Comparison of ENCODE assay signal across 9 cellular contexts in the genomic region with DNA sequence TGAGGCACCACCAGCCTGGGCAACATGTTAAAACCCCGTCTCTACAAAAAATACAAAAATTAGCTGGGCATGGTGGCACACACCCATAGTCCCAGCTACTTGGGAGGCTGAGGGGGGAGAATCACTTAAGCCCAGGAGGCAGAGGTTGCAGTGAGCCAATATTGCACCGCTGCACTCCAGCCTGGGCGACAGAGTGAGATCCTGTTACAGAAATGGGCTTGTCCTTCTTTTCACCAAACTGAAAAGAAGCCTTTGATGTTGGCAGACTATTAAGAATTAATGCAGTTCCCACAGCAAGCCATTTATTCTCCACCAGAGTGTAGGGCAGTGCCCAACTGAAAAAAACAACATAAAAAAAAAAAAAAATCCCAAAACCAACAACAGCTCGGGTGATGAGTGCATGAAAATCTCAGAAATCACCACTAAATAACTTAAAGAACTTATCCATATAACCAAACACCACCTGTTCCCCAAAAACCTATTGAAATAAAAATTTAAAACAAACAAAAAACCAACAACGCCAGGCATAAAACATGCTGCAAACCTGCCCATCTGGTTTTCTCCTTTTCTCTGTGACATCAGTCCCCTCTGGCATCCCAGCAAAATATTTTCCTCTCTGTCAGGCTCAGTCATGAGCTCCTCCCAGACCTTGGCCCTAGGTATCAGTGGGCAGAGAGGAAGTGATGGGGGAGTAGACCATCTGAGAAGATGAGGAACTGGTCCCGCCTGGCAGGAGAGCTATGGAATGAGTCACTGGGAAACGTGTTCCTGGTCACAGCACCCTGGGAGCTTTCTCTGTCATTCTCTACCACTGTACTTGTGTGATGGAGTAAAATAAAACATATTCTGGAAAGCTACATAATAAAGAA. TPM values are rescaled to one million over a fixed set of nuclear protein-coding genes. Genes with fewer than 3 reads are reported as not detected.
DNase-seq lines count a peak whose midpoint lies in the region; ATAC-seq and TF ChIP-seq lines count a peak whose summit lies in the region.
"Had no signal": no experiment of that assay in that cellular context is flagged by ENCODE, and none has a peak within 500 bp of the region (broad histone marks: within the 10 kb centered on the region; RNA-seq: fewer than 3 reads in every experiment).

No MANE protein-coding gene starts in this region.

- H2AFZ ChIP-seq in neuronal stem cell (ENCODE audit: low read length) = no peak overlapping the region

- no peak overlapping the region for H3K23ac ChIP-seq in neuronal stem cell (ENCODE audit: low read depth, low read length, poor library complexity)

- no peak overlapping the region for H3K18ac ChIP-seq in neuronal stem cell (ENCODE audit: low read length)

- H3K4me1 Mint-ChIP-seq in type B pancreatic cell (ENCODE audit: unreplicated experiment) = peaks cover 24% of the 10 kb centered on the region

- H3K9ac ChIP-seq in neuronal stem cell (ENCODE audit: low read depth, low read length, poor library complexity) = no peak overlapping the region

- H3K4me3 ChIP-seq in neuronal stem cell (ENCODE audit: low read length in 2 of 2) = no peak overlapping the region

- peaks cover 4% of the 10 kb centered on the region for H3K36me3 Mint-ChIP-seq in type B pancreatic cell

- H2BK12ac ChIP-seq in neuronal stem cell (ENCODE audit: low read length) = no peak overlapping the region

- no peak for ATAC-seq in GM18505 (IDR thresholded peaks at IDR 0.05; ENCODE audit: unreplicated experiment)

- H3K4me1 ChIP-seq in neuronal stem cell (ENCODE audit: control insufficient read depth in 2 of 2, insufficient read depth in 1 of 2, low read depth in 1 of 2, low read length in 2 of 2) = peaks cover 2 to 16% of the 10 kb centered on the region in 2 donors

- TF ChIP-seq POLR2A in GM18505 (IDR thresholded peaks at IDR 0.05; ENCODE audit: borderline replicate concordance, extremely low read depth, insufficient read depth, insufficient read length) = no peak

- H2BK5ac ChIP-seq in neuronal stem cell (ENCODE audit: low read length) = no peak overlapping the region

- DNase-seq in NCI-H2029 (lab: John Stamatoyannopoulos, UW) = peak; percentile 13
- no peak for DNase-seq in NCI-H2029 treated with DMSO at 0.1 percent for 48 hours (lab: John Stamatoyannopoulos, UW)
- DNase-seq in T1000 (lab: John Stamatoyannopoulos, UW) = peak; percentile 22
- DNase-seq in glomerular visceral epithelial cell (ENCODE audit: extremely low spot score) = peak; percentile 78
- DNase-seq in type B pancreatic cell (ENCODE audit: extremely low spot score, unreplicated experiment) = no peak
- no peak for DNase-seq in neuronal stem cell (ENCODE audit: low spot score)
- DNase-seq in NCI-H1092 treated with DMSO at 0.1 percent for 48 hours (lab: John Stamatoyannopoulos, UW) = no peak
- DNase-seq: activated CD4-positive, alpha-beta T cell treated with anti-CD3 and anti-CD28 coated beads, Interleukin-2, amount 10 ng/mL, durations not matched to agents 24 days and 14 days had no signal

- H3K9me3 ChIP-seq in neuronal stem cell (replicated peaks in 1 of 2; ENCODE audit: control insufficient read depth in 2 of 2, insufficient read depth in 1 of 2, low read depth in 1 of 2, low read length in 2 of 2) = no peaks in the 10 kb centered on the region

- H2BK120ac ChIP-seq in neuronal stem cell (ENCODE audit: low read depth, low read length) = no peak overlapping the region

- H3K14ac ChIP-seq in neuronal stem cell (ENCODE audit: low read length) = no peak overlapping the region

- H3K4ac ChIP-seq in neuronal stem cell (ENCODE audit: low read length) = no peak overlapping the region

- TF ChIP-seq CTCF in type B pancreatic cell (conservative IDR thresholded peaks at IDR 0.05) = no peak

- H3K27me3 Mint-ChIP-seq in type B pancreatic cell = no peaks in the 10 kb centered on the region

- peaks cover 1% of the 10 kb centered on the region for H3K79me1 ChIP-seq in neuronal stem cell (ENCODE audit: low read depth, low read length)

- no peak overlapping the region for H2BK15ac ChIP-seq in neuronal stem cell (ENCODE audit: low read length)

- no peak overlapping the region for H4K8ac ChIP-seq in neuronal stem cell (ENCODE audit: low read depth, low read length)

- H3K36me3 ChIP-seq in neuronal stem cell (replicated peaks in 1 of 2; ENCODE audit: control insufficient read depth in 2 of 2, insufficient read depth in 2 of 2, low read length in 2 of 2) = no peaks in the 10 kb centered on the region

- H3K9me3 Mint-ChIP-seq in type B pancreatic cell = no peaks in the 10 kb centered on the region
- H3K9me3 Mint-ChIP-seq: activated CD4-positive, alpha-beta T cell treated with anti-CD3 and anti-CD28 coated beads, Interleukin-2, amount 10 ng/mL, durations not matched to agents 24 days and 14 days had no signal

- WGBS in neuronal stem cell (ENCODE audit: extremely low coverage in 2 of 2, insufficient read length in 2 of 2, insufficient replicate concordance in 1 of 2), 2 donors = no CpG with 5 or more reads among the region's 7 CpGs

- no peak overlapping the region for H2AK5ac ChIP-seq in neuronal stem cell (ENCODE audit: low read depth, low read length)

- H3K4me2 ChIP-seq in neuronal stem cell (ENCODE audit: insufficient read depth, low read length, poor library complexity, severe bottlenecking) = no peak overlapping the region

- peak overlapping the region; percentile 93 for H3K27ac Mint-ChIP-seq in type B pancreatic cell
- H3K27ac Mint-ChIP-seq: activated CD4-positive, alpha-beta T cell treated with anti-CD3 and anti-CD28 coated beads, Interleukin-2, amount 10 ng/mL, durations not matched to agents 24 days and 14 days had no signal

- H3K27ac ChIP-seq in neuronal stem cell (replicated peaks; ENCODE audit: low read length) = no peak overlapping the region

- H3K27me3 ChIP-seq in neuronal stem cell (ENCODE audit: control insufficient read depth in 3 of 3, insufficient read depth in 3 of 3, low read depth in 1 of 3, low read length in 3 of 3) = peaks cover 0 to 2% (median 0%) of the 10 kb centered on the region in 3 experiments

- H4K91ac ChIP-seq in neuronal stem cell (ENCODE audit: low read depth, low read length, poor library complexity) = no peak overlapping the region

- peak overlapping the region; percentile 49 for H3K4me3 Mint-ChIP-seq in type B pancreatic cell
- H3K4me3 Mint-ChIP-seq: activated CD4-positive, alpha-beta T cell treated with anti-CD3 and anti-CD28 coated beads, Interleukin-2, amount 10 ng/mL, durations not matched to agents 24 days and 14 days had no signal

RNA-seq across cellular contexts. Expression of a gene that starts 4.8 kb away (rescaled TPM):
- 226 and 248 TPM in 2 replicates for total RNA-seq in type B pancreatic cell (ENCODE audit: low replicate concordance)
- polyA plus RNA-seq in neuronal stem cell (2013, experiment 1 of 2) = 234 TPM
- polyA plus RNA-seq in neuronal stem cell (2013, experiment 2 of 2) = 239 TPM

RNA-seq across cellular contexts. Expression of a gene that starts 21.6 kb away (rescaled TPM):
- 403 and 451 TPM in 2 replicates for total RNA-seq in type B pancreatic cell (ENCODE audit: low replicate concordance)
- polyA plus RNA-seq in neuronal stem cell (2013, experiment 1 of 2) = 268 TPM
- 269 TPM for polyA plus RNA-seq in neuronal stem cell (2013, experiment 2 of 2)

RNA-seq across cellular contexts. Expression of a gene that starts 28.1 kb away (rescaled TPM):
- total RNA-seq in type B pancreatic cell (ENCODE audit: low replicate concordance) = 27.7 and 33.9 TPM in 2 replicates
- 27.6 TPM for polyA plus RNA-seq in neuronal stem cell (2013, experiment 1 of 2)
- 28.7 TPM for polyA plus RNA-seq in neuronal stem cell (2013, experiment 2 of 2)

RNA-seq across cellular contexts. Expression of a gene that starts 28.1 kb away (rescaled TPM):
- total RNA-seq in type B pancreatic cell (ENCODE audit: low replicate concordance) = 46.6 and 65.2 TPM in 2 replicates
- 54.2 TPM for polyA plus RNA-seq in neuronal stem cell (2013, experiment 1 of 2)
- polyA plus RNA-seq in neuronal stem cell (2013, experiment 2 of 2) = 55.2 TPM

RNA-seq across cellular contexts. Expression of a gene that starts 36.4 kb away (rescaled TPM):
- total RNA-seq in type B pancreatic cell (ENCODE audit: low replicate concordance) = 400 and 501 TPM in 2 replicates
- polyA plus RNA-seq in neuronal stem cell (2013, experiment 1 of 2) = 664 TPM
- polyA plus RNA-seq in neuronal stem cell (2013, experiment 2 of 2) = 679 TPM

Comparison
In these comparisons a context has a peak if more than half of its experiments do, and no peak if none do; other contexts are left out.
1. DNase-seq: peak in NCI-H2029 (single experiment), T1000 (single experiment) and glomerular visceral epithelial cell (single experiment); none in NCI-H2029 treated with DMSO at 0.1 percent for 48 hours (single experiment), type B pancreatic cell (single experiment), neuronal stem cell (single experiment) and NCI-H1092 treated with DMSO at 0.1 percent for 48 hours (single experiment).